In genomic region chr19:5696196-5697021, GRCh38 we compare ENCODE assay signal across 18 cellular contexts. TPM values are rescaled to one million over a fixed set of nuclear protein-coding genes. Genes with fewer than 3 reads are reported as not detected.
DNase-seq lines count a peak whose midpoint lies in the region; ATAC-seq, FAIRE-seq and TF ChIP-seq lines count a peak whose summit lies in the region.
"Had no signal": no experiment of that assay in that cellular context is flagged by ENCODE, and none has a peak within 500 bp of the region (broad histone marks: within the 10 kb centered on the region; RNA-seq: fewer than 3 reads in every experiment).

No MANE protein-coding gene starts in this region.

- peak overlapping the region; percentile 31; the same call in 1 of the 2 replicates for H3K27ac ChIP-seq in Panc1 (ENCODE audit: low read length)
- H3K27ac ChIP-seq in endothelial cell of umbilical vein (ENCODE audit: insufficient read depth, low read depth, low read length), result no peak overlapping the region
- H3K27ac ChIP-seq: left ventricle myocardium inferior had no signal

- CTCF ChIA-PET in Panc1 (lab: Charles Lee) (no interaction called here), endothelial cell of umbilical vein (lab: Charles Lee) (interaction anchor here (1.1 kb wide), 1 partner anchor 9 kb away, joined by 4 read pairs; no protein-coding TSS in a partner anchor)

- H3K27ac Mint-ChIP-seq in stimulated activated memory B cell treated with anti-CD40 and anti-IgM and Interleukin-4, amounts not matched to agents 10 μg/mL and 1 μg/mL and 100 μg/mL, for 72 hours, result peak overlapping the region; percentile 53
- peak overlapping the region in 1 of 2 donors; percentile 53 for H3K27ac Mint-ChIP-seq in effector memory CD8-positive, alpha-beta T cell
- H3K27ac Mint-ChIP-seq: activated naive CD4-positive, alpha-beta T cell treated with anti-CD3 and anti-CD28 coated beads, Interleukin-2, amount 10 ng/mL, durations not matched to agents 7 days and 5 days had no signal

- no peak overlapping the region for H3K4me3 ChIP-seq in Panc1 (ENCODE audit: low read depth in 2 of 2, low read length in 2 of 2)
- H3K4me3 ChIP-seq in endothelial cell of umbilical vein (replicated peaks in 1 of 3; ENCODE audit: insufficient read depth in 1 of 3, low read depth in 1 of 3, low read length in 3 of 3), result no peak overlapping the region
- H3K4me3 ChIP-seq: left ventricle myocardium inferior had no signal

- peaks cover 52% of the 10 kb centered on the region for H3K4me1 Mint-ChIP-seq in stimulated activated memory B cell treated with anti-CD40 and anti-IgM and Interleukin-4, amounts not matched to agents 10 μg/mL and 1 μg/mL and 100 μg/mL, for 72 hours
- peaks cover 0 to 10% of the 10 kb centered on the region in 2 donors for H3K4me1 Mint-ChIP-seq in effector memory CD8-positive, alpha-beta T cell (ENCODE audit: low read depth in 2 of 2)

- TF ChIP-seq POLR2A in endothelial cell of umbilical vein (IDR thresholded peaks at IDR 0.05; ENCODE audit: low read depth, low read length), result no peak

- H3K27me3 ChIP-seq in Panc1 (ENCODE audit: control insufficient read depth, insufficient read depth, low read length), result no peaks in the 10 kb centered on the region
- no peaks in the 10 kb centered on the region for H3K27me3 ChIP-seq in endothelial cell of umbilical vein (ENCODE audit: control insufficient read depth in 2 of 2, insufficient read depth in 2 of 2, low read length in 2 of 2)

- H3K4me3 Mint-ChIP-seq in stimulated activated memory B cell treated with anti-CD40 and anti-IgM and Interleukin-4, amounts not matched to agents 10 μg/mL and 1 μg/mL and 100 μg/mL, for 72 hours, result no peak overlapping the region
- no peak overlapping the region for H3K4me3 Mint-ChIP-seq in effector memory CD8-positive, alpha-beta T cell
- H3K4me3 Mint-ChIP-seq: activated naive CD4-positive, alpha-beta T cell treated with anti-CD3 and anti-CD28 coated beads, Interleukin-2, amount 10 ng/mL, durations not matched to agents 7 days and 5 days had no signal

- H3K27me3 Mint-ChIP-seq in stimulated activated memory B cell treated with anti-CD40 and anti-IgM and Interleukin-4, amounts not matched to agents 10 μg/mL and 1 μg/mL and 100 μg/mL, for 72 hours, result no peaks in the 10 kb centered on the region
- no peaks in the 10 kb centered on the region for H3K27me3 Mint-ChIP-seq in effector memory CD8-positive, alpha-beta T cell
- H3K27me3 Mint-ChIP-seq: activated naive CD4-positive, alpha-beta T cell treated with anti-CD3 and anti-CD28 coated beads, Interleukin-2, amount 10 ng/mL, durations not matched to agents 7 days and 5 days had no signal

- TF ChIP-seq CTCF in Panc1 (IDR thresholded peaks at IDR 0.05) (no peak), endothelial cell of umbilical vein (IDR thresholded peaks at IDR 0.05; ENCODE audit: extremely low read depth in 1 of 2, insufficient read depth in 1 of 2, low read depth in 1 of 2, low read length in 2 of 2) (no peak)

- peaks cover 39% of the 10 kb centered on the region for H3K79me2 ChIP-seq in endothelial cell of umbilical vein (ENCODE audit: control insufficient read depth, insufficient read depth, low read length)

- peaks cover 12% of the 10 kb centered on the region for H3K4me1 ChIP-seq in Panc1 (ENCODE audit: control insufficient read depth, insufficient read depth, low read length)
- peaks cover 8% of the 10 kb centered on the region for H3K4me1 ChIP-seq in endothelial cell of umbilical vein (ENCODE audit: control insufficient read depth, extremely low read depth, insufficient read depth, low read length)

- no peak for FAIRE-seq in endothelial cell of umbilical vein (lab: Jason Lieb, UNC)

- no peaks in the 10 kb centered on the region for H3K9me1 ChIP-seq in endothelial cell of umbilical vein (replicated peaks; ENCODE audit: control insufficient read depth, extremely low read depth, insufficient read depth, low read length)

- no peak overlapping the region for H3K4me2 ChIP-seq in endothelial cell of umbilical vein (ENCODE audit: insufficient read depth, low read length)

- no peak for ATAC-seq in left ventricle myocardium superior
- no peak for ATAC-seq in Right ventricle myocardium inferior
- ATAC-seq in Panc1, result no peak
- no peak for ATAC-seq in stimulated activated memory B cell treated with anti-CD40 and anti-IgM and Interleukin-4, amounts not matched to agents 10 μg/mL and 1 μg/mL and 100 μg/mL, for 72 hours
- ATAC-seq in effector memory CD8-positive, alpha-beta T cell (replicated peaks), result no peak
- no peak for ATAC-seq in HG03139 (IDR thresholded peaks at IDR 0.05; ENCODE audit: unreplicated experiment)
- ATAC-seq: PC-3 had no signal

- in situ Hi-C loops in Panc1 (cut with HindIII; ENCODE audit: low pct_unique_long_range_greater_than_20kb, low sequenced_read_pairs), result no loop called here
- in situ Hi-C loops in KBM-7 (cut with MboI; ENCODE audit: low pct_unique_long_range_greater_than_20kb, low sequenced_read_pairs), result no loop called here

- H2AFZ ChIP-seq in endothelial cell of umbilical vein (ENCODE audit: low read depth, low read length), result no peak overlapping the region

- dilution Hi-C loops in endothelial cell of umbilical vein (cut with MboI; ENCODE audit: extremely low pct_ligation_motif_present, low sequenced_read_pairs), result no loop called here

- intact Hi-C loops in left ventricle myocardium superior (cut with micrococcal nuclease) (no loop called here), Right ventricle myocardium inferior (cut with DNase I) (no loop called here), Panc1 (cut with micrococcal nuclease; ENCODE audit: unreplicated experiment) (loop anchor here (10.0 kb wide), 1 partner anchor 98 kb away; the partner anchor contains the start of gene DUS3L), endothelial cell of umbilical vein (cut with micrococcal nuclease) (no loop called here)

- no peaks in the 10 kb centered on the region for H3K9me3 Mint-ChIP-seq in stimulated activated memory B cell treated with anti-CD40 and anti-IgM and Interleukin-4, amounts not matched to agents 10 μg/mL and 1 μg/mL and 100 μg/mL, for 72 hours
- no peaks in the 10 kb centered on the region for H3K9me3 Mint-ChIP-seq in effector memory CD8-positive, alpha-beta T cell
- H3K9me3 Mint-ChIP-seq: activated naive CD4-positive, alpha-beta T cell treated with anti-CD3 and anti-CD28 coated beads, Interleukin-2, amount 10 ng/mL, durations not matched to agents 7 days and 5 days had no signal

- POLR2A ChIA-PET in Panc1 (lab: Charles Lee), result no interaction called here
- POLR2A ChIA-PET in endothelial cell of umbilical vein (lab: Charles Lee), result interaction anchor here (1.0 kb wide), 1 partner anchor 9 kb away, joined by 5 read pairs; no protein-coding TSS in a partner anchor

- H4K20me1 ChIP-seq in endothelial cell of umbilical vein (replicated peaks; ENCODE audit: control insufficient read depth, extremely low read depth, insufficient read depth, low read length), result no peaks in the 10 kb centered on the region

- peaks cover 59% of the 10 kb centered on the region for H3K36me3 Mint-ChIP-seq in stimulated activated memory B cell treated with anti-CD40 and anti-IgM and Interleukin-4, amounts not matched to agents 10 μg/mL and 1 μg/mL and 100 μg/mL, for 72 hours
- peaks cover 92% of the 10 kb centered on the region for H3K36me3 Mint-ChIP-seq in effector memory CD8-positive, alpha-beta T cell (ENCODE audit: insufficient read depth)

- H3K9me3 ChIP-seq in Panc1 (ENCODE audit: control insufficient read depth, insufficient read depth, low read depth, low read length) (no peaks in the 10 kb centered on the region), endothelial cell of umbilical vein (replicated peaks; ENCODE audit: control insufficient read depth, insufficient read depth, low read length) (no peaks in the 10 kb centered on the region)
- H3K9me3 ChIP-seq: left ventricle myocardium inferior had no signal

- peak; percentile 33 for DNase-seq in left ventricle myocardium superior
- DNase-seq in Right ventricle myocardium inferior (ENCODE audit: missing footprints), result no peak
- DNase-seq in Panc1 (ENCODE audit: low read depth, low spot score), result no peak
- DNase-seq in endothelial cell of umbilical vein (ENCODE audit: low read depth, low spot score), result no peak
- no peak for DNase-seq in effector memory CD8-positive, alpha-beta T cell
- no peak for DNase-seq in KBM-7
- DNase-seq: activated CD8-positive, alpha-beta memory T cell treated with anti-CD3 and anti-CD28 coated beads for 24 hours; activated naive CD4-positive, alpha-beta T cell treated with anti-CD3 and anti-CD28 coated beads, Interleukin-2, amount 10 ng/mL, durations not matched to agents 7 days and 5 days; caudate nucleus; GDM1; left ventricle myocardium inferior; NCI-H1436; PC-3 had no signal

- BruUV-seq in Panc1 (replicated peaks; lab: Mats Ljungman, UMichigan) (no TSS peak), endothelial cell of umbilical vein (replicated peaks; lab: Mats Ljungman, UMichigan) (no TSS peak)

- H3K9ac ChIP-seq in endothelial cell of umbilical vein (replicated peaks; ENCODE audit: extremely low read depth, insufficient read depth, low read length), result no peak overlapping the region

- H3K36me3 ChIP-seq in Panc1 (ENCODE audit: control insufficient read depth, insufficient read depth, low read length) (no peaks in the 10 kb centered on the region; the same call in 1 of the 2 replicates), endothelial cell of umbilical vein (ENCODE audit: control insufficient read depth in 2 of 2, extremely low read depth in 1 of 2, insufficient read depth in 2 of 2, low read length in 2 of 2) (peaks cover 11 to 53% of the 10 kb centered on the region in 2 experiments)

RNA-seq across cellular contexts. Expression of gene RPL36, which starts 6.3 kb away (rescaled TPM):
- total RNA-seq in left ventricle myocardium superior (401 TPM), Right ventricle myocardium inferior (435 TPM), Panc1 (2021; ENCODE audit: unreplicated experiment) (465 TPM), endothelial cell of umbilical vein (944 and 1,033 TPM in 2 replicates)
- polyA plus RNA-seq in Panc1 (2012; ENCODE audit: insufficient read length), result 1,138 TPM
- 835 and 1,084 TPM in 2 replicates for polyA plus RNA-seq in endothelial cell of umbilical vein
- polyA plus RNA-seq in endothelial cell of umbilical vein (2011; cell fraction: cytosol; rRNA removed), result 561 and 877 TPM in 2 replicates
- polyA plus RNA-seq in endothelial cell of umbilical vein (2011; cell fraction: nucleus; rRNA removed), result 224 and 232 TPM in 2 replicates
- 1,177 and 1,852 TPM in 2 replicates for polyA plus RNA-seq in endothelial cell of umbilical vein (2012)
- polyA minus RNA-seq in endothelial cell of umbilical vein, result 208 and 264 TPM in 2 replicates
- 889 TPM for polyA minus RNA-seq in endothelial cell of umbilical vein (2011; cell fraction: cytosol; rRNA and poly(A)+ RNA removed)
- polyA minus RNA-seq in endothelial cell of umbilical vein (2011; cell fraction: nucleus; rRNA and poly(A)+ RNA removed), result 50.3 and 106 TPM in 2 replicates

RNA-seq across cellular contexts. Expression of gene HSD11B1L, which starts 15.6 kb away (rescaled TPM):
- total RNA-seq in left ventricle myocardium superior (5.5 TPM), Right ventricle myocardium inferior (3.9 TPM), Panc1 (2021; ENCODE audit: unreplicated experiment) (6.0 TPM), endothelial cell of umbilical vein (4.4 and 5.0 TPM in 2 replicates)
- polyA plus RNA-seq in Panc1 (2012; ENCODE audit: insufficient read length), result 15.9 TPM
- 9.1 and 10.2 TPM in 2 replicates for polyA plus RNA-seq in endothelial cell of umbilical vein
- polyA plus RNA-seq in endothelial cell of umbilical vein (2011; cell fraction: cytosol; rRNA removed), result 4.9 and 6.1 TPM in 2 replicates
- 4.1 and 4.4 TPM in 2 replicates for polyA plus RNA-seq in endothelial cell of umbilical vein (2011; cell fraction: nucleus; rRNA removed)
- polyA plus RNA-seq in endothelial cell of umbilical vein (2012), result 4.2 and 11.2 TPM in 2 replicates
- 2.0 and 2.1 TPM in 2 replicates for polyA minus RNA-seq in endothelial cell of umbilical vein
- polyA minus RNA-seq in endothelial cell of umbilical vein (2011; cell fraction: cytosol; rRNA and poly(A)+ RNA removed), result not detected
- polyA minus RNA-seq in endothelial cell of umbilical vein (2011; cell fraction: nucleus; rRNA and poly(A)+ RNA removed), result 2.3 TPM in 1 of 2 replicates, not detected in the other

RNA-seq across cellular contexts. Expression of gene MICOS13, which starts 16.1 kb away (rescaled TPM):
- total RNA-seq in left ventricle myocardium superior (167 TPM), Right ventricle myocardium inferior (172 TPM), Panc1 (2021; ENCODE audit: unreplicated experiment) (93.5 TPM), endothelial cell of umbilical vein (53.0 and 55.3 TPM in 2 replicates)
- polyA plus RNA-seq in Panc1 (2012; ENCODE audit: insufficient read length), result 148 TPM
- 86.1 and 115 TPM in 2 replicates for polyA plus RNA-seq in endothelial cell of umbilical vein
- polyA plus RNA-seq in endothelial cell of umbilical vein (2011; cell fraction: cytosol; rRNA removed), result 38.6 and 56.1 TPM in 2 replicates
- polyA plus RNA-seq in endothelial cell of umbilical vein (2011; cell fraction: nucleus; rRNA removed), result 12.5 and 16.9 TPM in 2 replicates
- 41.0 and 68.2 TPM in 2 replicates for polyA plus RNA-seq in endothelial cell of umbilical vein (2012)
- 11.8 and 15.2 TPM in 2 replicates for polyA minus RNA-seq in endothelial cell of umbilical vein
- 14.3 TPM for polyA minus RNA-seq in endothelial cell of umbilical vein (2011; cell fraction: cytosol; rRNA and poly(A)+ RNA removed)
- 2.9 and 4.7 TPM in 2 replicates for polyA minus RNA-seq in endothelial cell of umbilical vein (2011; cell fraction: nucleus; rRNA and poly(A)+ RNA removed)

RNA-seq across cellular contexts. Expression of gene LONP1, which starts 23.5 kb away (rescaled TPM):
- total RNA-seq in left ventricle myocardium superior (90.7 TPM), Right ventricle myocardium inferior (98.1 TPM), Panc1 (2021; ENCODE audit: unreplicated experiment) (93.0 TPM), endothelial cell of umbilical vein (95.1 and 95.7 TPM in 2 replicates)
- 250 TPM for polyA plus RNA-seq in Panc1 (2012; ENCODE audit: insufficient read length)
- polyA plus RNA-seq in endothelial cell of umbilical vein, result 70.0 and 89.2 TPM in 2 replicates
- polyA plus RNA-seq in endothelial cell of umbilical vein (2011; cell fraction: cytosol; rRNA removed), result 41.1 and 58.7 TPM in 2 replicates
- 98.8 and 102 TPM in 2 replicates for polyA plus RNA-seq in endothelial cell of umbilical vein (2011; cell fraction: nucleus; rRNA removed)
- polyA plus RNA-seq in endothelial cell of umbilical vein (2012), result 50.8 and 65.0 TPM in 2 replicates
- 35.4 and 48.9 TPM in 2 replicates for polyA minus RNA-seq in endothelial cell of umbilical vein
- 67.5 TPM for polyA minus RNA-seq in endothelial cell of umbilical vein (2011; cell fraction: cytosol; rRNA and poly(A)+ RNA removed)
- 23.9 and 39.0 TPM in 2 replicates for polyA minus RNA-seq in endothelial cell of umbilical vein (2011; cell fraction: nucleus; rRNA and poly(A)+ RNA removed)

RNA-seq across cellular contexts. Expression of gene CATSPERD, which starts 24.0 kb away (rescaled TPM):
- total RNA-seq in left ventricle myocardium superior (not detected), Right ventricle myocardium inferior (not detected), Panc1 (2021; ENCODE audit: unreplicated experiment) (0.08 TPM), endothelial cell of umbilical vein (not detected in 2 replicates)
- polyA plus RNA-seq in Panc1 (2012; ENCODE audit: insufficient read length), result not detected
- not detected in 2 replicates for polyA plus RNA-seq in endothelial cell of umbilical vein
- not detected in 2 replicates for polyA plus RNA-seq in endothelial cell of umbilical vein (2011; cell fraction: cytosol; rRNA removed)
- polyA plus RNA-seq in endothelial cell of umbilical vein (2011; cell fraction: nucleus; rRNA removed), result not detected in 2 replicates
- not detected in 2 replicates for polyA plus RNA-seq in endothelial cell of umbilical vein (2012)
- polyA minus RNA-seq in endothelial cell of umbilical vein, result not detected in 2 replicates
- not detected for polyA minus RNA-seq in endothelial cell of umbilical vein (2011; cell fraction: cytosol; rRNA and poly(A)+ RNA removed)
- not detected in 2 replicates for polyA minus RNA-seq in endothelial cell of umbilical vein (2011; cell fraction: nucleus; rRNA and poly(A)+ RNA removed)
- total RNA-seq: left ventricle myocardium inferior, myocyte, NCI-H460, PC-3, pulmonary artery endothelial cell had no signal
